18 cellular contexts compared by ENCODE assay signal in the genomic region with DNA sequence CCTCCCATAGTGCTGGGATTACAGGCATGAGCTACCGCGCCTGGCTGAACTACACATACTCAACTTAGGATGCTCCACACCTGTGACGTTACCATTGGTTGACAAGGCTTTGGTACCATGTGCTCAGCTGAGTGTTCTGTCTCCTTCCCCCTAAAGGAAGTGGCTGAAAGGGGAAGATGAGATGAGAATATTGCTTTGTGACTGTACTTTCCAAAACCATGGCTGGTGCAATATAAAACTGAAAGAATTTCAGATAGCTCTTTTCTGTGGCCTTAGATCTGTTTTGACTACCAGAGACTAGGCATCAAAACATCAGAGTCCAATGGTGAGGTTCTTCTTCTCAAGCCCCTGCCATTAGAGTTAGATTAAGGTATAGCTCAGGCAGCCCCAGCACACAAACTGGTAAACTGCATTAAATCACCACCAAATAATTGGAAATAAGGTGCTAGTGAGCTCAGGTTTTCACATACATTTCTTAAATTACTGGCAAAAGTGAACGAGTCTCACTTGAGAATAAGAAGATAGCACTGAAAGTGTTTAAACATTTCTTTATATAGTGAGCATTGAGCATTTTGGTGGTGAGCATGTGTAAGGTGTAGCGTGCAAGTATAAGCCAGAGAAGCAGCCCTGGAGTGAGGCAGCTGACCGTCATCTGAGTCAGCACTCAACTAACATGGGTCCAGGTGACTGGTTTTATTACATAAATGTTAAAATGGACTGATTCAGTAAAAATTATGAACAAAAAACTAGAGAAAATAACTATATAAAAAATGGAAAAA.
DNase-seq lines count a peak whose midpoint lies in the region; ATAC-seq and TF ChIP-seq lines count a peak whose summit lies in the region.
"Had no signal": no experiment of that assay in that cellular context is flagged by ENCODE, and none has a peak within 500 bp of the region (broad histone marks: within the 10 kb centered on the region; RNA-seq: fewer than 3 reads in every experiment).

No MANE protein-coding gene starts in this region.

- no peak overlapping the region for H2AK5ac ChIP-seq in mesenchymal stem cell (ENCODE audit: low read length, severe bottlenecking)

- CTCF ChIA-PET in GM10248 (lab: Yijun Ruan, JAX), result interaction anchor here (0.9 to 1.2 kb wide), 4 partner anchors 12 to 91 kb away, joined by 3 to 4 read pairs (median 3); no protein-coding TSS in a partner anchor
- CTCF ChIA-PET in mammary epithelial cell (lab: Charles Lee; ENCODE audit: low non-redundant PET), result interaction anchor here (0.6 kb wide), 1 partner anchor 57 kb away, joined by 3 read pairs; no protein-coding TSS in a partner anchor

- dilution Hi-C loops in mammary epithelial cell (cut with HindIII; ENCODE audit: low sequenced_read_pairs), result no loop called here

- H3K4me2 ChIP-seq in mesenchymal stem cell (ENCODE audit: low read length, poor library complexity, severe bottlenecking), result no peak overlapping the region
- H3K4me2 ChIP-seq in mammary epithelial cell (ENCODE audit: insufficient read depth, low read depth, low read length), result no peak overlapping the region

- H3K9ac ChIP-seq in mesenchymal stem cell (ENCODE audit: low read length), result no peak overlapping the region
- no peak overlapping the region for H3K9ac ChIP-seq in mammary epithelial cell (ENCODE audit: insufficient read depth, low read length)

- H3K36me3 ChIP-seq in mesenchymal stem cell (ENCODE audit: control insufficient read depth in 1 of 2, insufficient read depth in 2 of 2, low read depth in 1 of 2, low read length in 2 of 2) (no peaks in the 10 kb centered on the region), mammary epithelial cell (ENCODE audit: insufficient read depth, low read length) (no peaks in the 10 kb centered on the region)
- H3K36me3 ChIP-seq: breast epithelium, HAP-1, SJSA1 had no signal

- DNase-seq in GM10248 (ENCODE audit: extremely low spot score) (peak; percentile 18), COLO668 (lab: John Stamatoyannopoulos, UW; ENCODE audit: unreplicated experiment) (no peak), mesenchymal stem cell (no peak), GOT3 (lab: John Stamatoyannopoulos, UW) (no peak), mammary epithelial cell (no peak)
- DNase-seq: activated CD8-positive, alpha-beta memory T cell treated with anti-CD3 and anti-CD28 coated beads, Interleukin-2, amount 10 ng/mL, durations not matched to agents 7 days and 5 days; activated naive CD4-positive, alpha-beta T cell treated with anti-CD3 and anti-CD28 coated beads for 36 hours; COR-L47; NCI-H1092 treated with DMSO at 0.1 percent for 48 hours; posterior cingulate gyrus; small intestine had no signal

- H3K4ac ChIP-seq in mesenchymal stem cell (ENCODE audit: low read depth in 1 of 2, low read length in 2 of 2), result no peak overlapping the region

- H3K79me2 ChIP-seq in mammary epithelial cell (ENCODE audit: insufficient read depth, low read length), result no peaks in the 10 kb centered on the region

- intact Hi-C loops in mammary epithelial cell (cut with micrococcal nuclease), result no loop called here

- H2AFZ ChIP-seq in mesenchymal stem cell (ENCODE audit: low read depth, low read length) (no peak overlapping the region), mammary epithelial cell (ENCODE audit: low read depth, low read length) (no peak overlapping the region)

- H4K91ac ChIP-seq in mesenchymal stem cell (ENCODE audit: low read length), result no peak overlapping the region

- H3K27ac ChIP-seq in mesenchymal stem cell (ENCODE audit: low read length, poor library complexity, severe bottlenecking) (no peak overlapping the region), mammary epithelial cell (ENCODE audit: insufficient read depth, low read depth, low read length) (no peak overlapping the region)
- H3K27ac ChIP-seq: breast epithelium, SJSA1 had no signal

- ATAC-seq in GM19023 (IDR thresholded peaks at IDR 0.05; ENCODE audit: unreplicated experiment), result peak; percentile 78
- peak; percentile 66 for ATAC-seq in HG02588 (IDR thresholded peaks at IDR 0.05; ENCODE audit: unreplicated experiment)
- ATAC-seq in HG03432 (IDR thresholded peaks at IDR 0.05; ENCODE audit: unreplicated experiment), result peak; percentile 65
- ATAC-seq: activated CD8-positive, alpha-beta memory T cell treated with anti-CD3 and anti-CD28 coated beads, Interleukin-2, amount 10 ng/mL, durations not matched to agents 7 days and 5 days; left lobe of liver had no signal

- no TSS peak for BruUV-seq in mammary epithelial cell (replicated peaks; lab: Mats Ljungman, UMichigan)

- H2BK5ac ChIP-seq in mesenchymal stem cell (ENCODE audit: low read depth, low read length, poor library complexity, severe bottlenecking), result no peak overlapping the region

- 95% methylated on average over 6 of the region's 6 CpGs for WGBS in mesenchymal stem cell
- WGBS in mammary epithelial cell (ENCODE audit: low coverage, missing lambda C conversion rate), result 91% methylated on average over 6 of the region's 6 CpGs

- TF ChIP-seq CTCF in GM10248 (IDR thresholded peaks at IDR 0.05; ENCODE audit: control extremely low read depth, extremely low read depth, low read depth, missing control alignments) (no peak), mammary epithelial cell (conservative IDR thresholded peaks at IDR 0.05 in 1 of 2, IDR thresholded peaks at IDR 0.05 in 1 of 2; ENCODE audit: extremely low read depth in 1 of 2, insufficient read depth in 1 of 2, low read depth in 1 of 2, low read length in 2 of 2) (no peak)

- no peaks in the 10 kb centered on the region for H3K9me3 ChIP-seq in mesenchymal stem cell (ENCODE audit: control insufficient read depth, low read length)
- H3K9me3 ChIP-seq in mammary epithelial cell (replicated peaks; ENCODE audit: insufficient read depth, low read length), result no peaks in the 10 kb centered on the region
- H3K9me3 ChIP-seq: breast epithelium, HAP-1, SJSA1 had no signal

- H3K4me1 ChIP-seq in mesenchymal stem cell (ENCODE audit: control insufficient read depth, insufficient read depth, low read depth, low read length) (peaks cover 6% of the 10 kb centered on the region), mammary epithelial cell (ENCODE audit: insufficient read depth, low read length) (peaks cover 4% of the 10 kb centered on the region)
- H3K4me1 ChIP-seq: breast epithelium, SJSA1 had no signal

- H3K18ac ChIP-seq in mesenchymal stem cell (ENCODE audit: low read depth in 1 of 2, low read length in 2 of 2), result no peak overlapping the region

- H2BK120ac ChIP-seq in mesenchymal stem cell (ENCODE audit: low read depth, low read length), result no peak overlapping the region

- in situ Hi-C loops in mammary epithelial cell (cut with MboI; ENCODE audit: low sequenced_read_pairs in 2 of 2), result no loop called here

- no peak overlapping the region for H2BK12ac ChIP-seq in mesenchymal stem cell (ENCODE audit: low read length in 2 of 2)

- H4K8ac ChIP-seq in mesenchymal stem cell (ENCODE audit: low read length), result no peak overlapping the region

- peaks cover 1% of the 10 kb centered on the region for H3K79me1 ChIP-seq in mesenchymal stem cell (replicated peaks; ENCODE audit: low read length, poor library complexity, severe bottlenecking)

- peak overlapping the region in 1 of 2 experiments; percentile 84 for H3K14ac ChIP-seq in mesenchymal stem cell (ENCODE audit: low read length in 2 of 2)

- POLR2A ChIA-PET in GM10248 (lab: Yijun Ruan, JAX), result no interaction called here

- H3K4me3 ChIP-seq in mesenchymal stem cell (ENCODE audit: insufficient read depth in 1 of 2, low read depth in 1 of 2, low read length in 2 of 2) (no peak overlapping the region), mammary epithelial cell (replicated peaks in 1 of 3; ENCODE audit: insufficient read depth in 1 of 3, low read depth in 2 of 3, low read length in 3 of 3) (no peak overlapping the region)
- H3K4me3 ChIP-seq: breast epithelium, HAP-1, SJSA1 had no signal

- no peak overlapping the region for H2BK15ac ChIP-seq in mesenchymal stem cell (ENCODE audit: low read depth, poor library complexity, severe bottlenecking)

- no peaks in the 10 kb centered on the region for H4K20me1 ChIP-seq in mammary epithelial cell (ENCODE audit: insufficient read depth, low read length)

- H3K23ac ChIP-seq in mesenchymal stem cell (ENCODE audit: low read length in 2 of 2), result no peak overlapping the region

- H3K27me3 ChIP-seq in mesenchymal stem cell (ENCODE audit: control insufficient read depth in 1 of 2, insufficient read depth in 1 of 2, low read length in 2 of 2), result no peaks in the 10 kb centered on the region
- H3K27me3 ChIP-seq in mammary epithelial cell (ENCODE audit: insufficient read depth, low read length), result no peaks in the 10 kb centered on the region
- H3K27me3 ChIP-seq: breast epithelium, SJSA1 had no signal
